In genomic region chr12:124917135-124917840, GRCh38 we compare ENCODE assay signal across 7 cellular contexts. TPM values are rescaled to one million over a fixed set of nuclear protein-coding genes. Genes with fewer than 3 reads are reported as not detected.
DNase-seq lines count a peak whose midpoint lies in the region; ATAC-seq, FAIRE-seq and TF ChIP-seq lines count a peak whose summit lies in the region.

No MANE protein-coding gene starts in this region.

- peak; percentile 7 for FAIRE-seq in TTC549 (lab: Jason Lieb, UNC)

- H3K36me3 Mint-ChIP-seq in chondrocyte (ENCODE audit: low read depth), result peaks cover 22% of the 10 kb centered on the region

- no peaks in the 10 kb centered on the region for H3K9me3 Mint-ChIP-seq in chondrocyte (ENCODE audit: low read depth)

- H3K4me3 Mint-ChIP-seq in chondrocyte (ENCODE audit: unreplicated experiment), result peak overlapping the region; percentile 99

- peak overlapping the region; percentile 100 for H3K27ac Mint-ChIP-seq in chondrocyte (ENCODE audit: unreplicated experiment)

- peak; percentile 98 for DNase-seq in chondrocyte (ENCODE audit: low spot score)
- peak; percentile 98 for DNase-seq in left lobe of liver (ENCODE audit: low spot score)
- peak; percentile 94 for DNase-seq in stimulated activated CD4-positive, alpha-beta T cell treated with anti-CD3 and anti-CD28 coated beads, Interleukin-4, amount 100 ng/mL, for 24 hours
- DNase-seq in NCI-H446 (lab: John Stamatoyannopoulos, UW), result no peak

- H3K27me3 Mint-ChIP-seq in chondrocyte (ENCODE audit: low read depth), result no peaks in the 10 kb centered on the region

- TF ChIP-seq CTCF in chondrocyte (IDR thresholded peaks at IDR 0.05), result no peak

- ATAC-seq in GM18873 (IDR thresholded peaks at IDR 0.05; ENCODE audit: low FRiP score, unreplicated experiment), result peak; percentile 31
- ATAC-seq in HG03108 (IDR thresholded peaks at IDR 0.05; ENCODE audit: unreplicated experiment), result peak; percentile 42
- peak; percentile 66 for ATAC-seq in left lobe of liver

- peaks cover 83% of the 10 kb centered on the region for H3K4me1 Mint-ChIP-seq in chondrocyte (ENCODE audit: low read depth)

RNA-seq across cellular contexts. Expression of gene UBC, which starts 2.8 kb away (rescaled TPM):
- total RNA-seq in chondrocyte, result 987 to 1,235 TPM (median 1,212 TPM) in 3 replicates
- 436 TPM for total RNA-seq in left lobe of liver

RNA-seq across cellular contexts. Expression of gene SCARB1, which starts 53.6 kb away (rescaled TPM):
- total RNA-seq in chondrocyte (20.1 to 30.0 TPM (median 20.4 TPM) in 3 replicates), left lobe of liver (170 TPM)

Comparison
In these comparisons a context has a peak if more than half of its experiments do, and no peak if none do; other contexts are left out.
1. DNase-seq: peak in chondrocyte (single experiment), left lobe of liver (single experiment) and stimulated activated CD4-positive, alpha-beta T cell treated with anti-CD3 and anti-CD28 coated beads, Interleukin-4, amount 100 ng/mL, for 24 hours (single experiment); none in NCI-H446 (0 of 2).
2. Peak in every context shown above with its lines, with median percentiles within 50 percentile points of each other: ATAC-seq.